ENCODE assay signal across 9 cellular contexts in genomic region chr5:2149196-2149541, GRCh38.
DNase-seq lines count a peak whose midpoint lies in the region; ATAC-seq lines count a peak whose summit lies in the region.
"Had no signal": no experiment of that assay in that cellular context is flagged by ENCODE, and none has a peak within 500 bp of the region (broad histone marks: within the 10 kb centered on the region; RNA-seq: fewer than 3 reads in every experiment).

No MANE protein-coding gene starts in this region.

- H3K27ac ChIP-seq in SJCRH30, result no peak overlapping the region

- no peak overlapping the region for H3K27ac Mint-ChIP-seq in T-cell

- POLR2A ChIA-PET in T-cell (lab: Charles Lee), result no interaction called here

- H3K27me3 ChIP-seq in SJCRH30, result no peaks in the 10 kb centered on the region

- peak; percentile 23 to 46 for DNase-seq in SJCRH30
- peak; percentile 42 for DNase-seq in mucosa of gallbladder (ENCODE audit: low spot score)
- no peak for DNase-seq in T-cell
- no peak for DNase-seq in T1000 (lab: John Stamatoyannopoulos, UW)
- DNase-seq: activated naive CD4-positive, alpha-beta T cell; naive thymus-derived CD8-positive, alpha-beta T cell had no signal

- no peaks in the 10 kb centered on the region for H3K4me1 Mint-ChIP-seq in T-cell
- H3K4me1 Mint-ChIP-seq: naive thymus-derived CD8-positive, alpha-beta T cell had no signal

- H3K4me1 ChIP-seq in SJCRH30, result peaks cover 3% of the 10 kb centered on the region; the same call in 1 of the 2 replicates

- no peak overlapping the region for H3K4me3 Mint-ChIP-seq in T-cell
- H3K4me3 Mint-ChIP-seq: naive thymus-derived CD8-positive, alpha-beta T cell had no signal

- no peaks in the 10 kb centered on the region for H3K9me3 ChIP-seq in SJCRH30 (replicated peaks)

- ATAC-seq in GM18909 (IDR thresholded peaks at IDR 0.05; ENCODE audit: poor library complexity, unreplicated experiment) (peak; percentile 86), HG03558 (IDR thresholded peaks at IDR 0.05; ENCODE audit: extremely low read depth, unreplicated experiment) (peak; percentile 56), T-cell (replicated peaks in 1 of 4) (no peak), GM19467 (IDR thresholded peaks at IDR 0.05; ENCODE audit: unreplicated experiment) (no peak)
- ATAC-seq: naive thymus-derived CD8-positive, alpha-beta T cell had no signal

- no peaks in the 10 kb centered on the region for H3K9me3 Mint-ChIP-seq in T-cell

- H3K27me3 Mint-ChIP-seq in T-cell, result peaks cover 4 to 14% of the 10 kb centered on the region in 2 donors

- H3K4me3 ChIP-seq in SJCRH30, result no peak overlapping the region

- no peaks in the 10 kb centered on the region for H3K36me3 Mint-ChIP-seq in T-cell
- H3K36me3 Mint-ChIP-seq: naive thymus-derived CD8-positive, alpha-beta T cell had no signal

- CTCF ChIA-PET in T-cell (lab: Charles Lee), result no interaction called here

- no peaks in the 10 kb centered on the region for H3K36me3 ChIP-seq in SJCRH30

Comparison
In these comparisons a context has a peak if more than half of its experiments do, and no peak if none do; other contexts are left out.
1. ATAC-seq: peak in GM18909 (single experiment) and HG03558 (single experiment); none in T-cell (0 of 4) and GM19467 (single experiment).
2. DNase-seq: peak in SJCRH30 (2 of 2) and mucosa of gallbladder (single experiment); none in T-cell (0 of 34) and T1000 (single experiment).